ENCODE assay signal across 8 cellular contexts in the genomic region with DNA sequence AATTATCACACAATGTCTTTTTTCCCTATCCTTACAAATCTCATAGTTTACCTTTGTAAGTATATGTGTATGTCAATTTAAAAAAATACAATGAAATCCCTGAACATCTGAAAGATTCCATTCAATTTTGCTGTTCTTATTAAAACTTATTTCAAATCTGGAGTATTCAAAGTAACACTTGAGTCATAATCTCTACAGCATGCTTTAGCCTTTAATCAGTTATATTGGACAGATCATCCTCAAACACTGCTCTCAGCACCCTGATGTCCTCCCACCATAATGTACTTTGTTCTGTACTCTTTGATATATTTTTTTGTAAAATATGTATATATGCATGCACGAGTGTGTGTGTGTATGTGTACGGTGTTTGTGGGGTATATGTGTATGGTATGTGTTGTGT.
"Had no signal": no experiment of that assay in that cellular context is flagged by ENCODE, and none has a peak within 500 bp of the region (broad histone marks: within the 10 kb centered on the region; RNA-seq: fewer than 3 reads in every experiment).

No MANE protein-coding gene starts in this region.

- FAIRE-seq: HepG2, K562 had no signal

- H3K4me2 ChIP-seq: GM23338 had no signal

- DNase-seq: H7, HFFc6, KG1 had no signal

- H2AFZ ChIP-seq: GM23338 had no signal

- H3K4me3 ChIP-seq: GM23338, HAP-1, K562 had no signal

- H3K36me3 ChIP-seq: HAP-1 had no signal

- H3K4me1 ChIP-seq: HAP-1 had no signal

- ATAC-seq: GM23338, HCT116, HepG2, K562 had no signal

- H3K9me3 ChIP-seq: HAP-1 had no signal
